In the genomic region with DNA sequence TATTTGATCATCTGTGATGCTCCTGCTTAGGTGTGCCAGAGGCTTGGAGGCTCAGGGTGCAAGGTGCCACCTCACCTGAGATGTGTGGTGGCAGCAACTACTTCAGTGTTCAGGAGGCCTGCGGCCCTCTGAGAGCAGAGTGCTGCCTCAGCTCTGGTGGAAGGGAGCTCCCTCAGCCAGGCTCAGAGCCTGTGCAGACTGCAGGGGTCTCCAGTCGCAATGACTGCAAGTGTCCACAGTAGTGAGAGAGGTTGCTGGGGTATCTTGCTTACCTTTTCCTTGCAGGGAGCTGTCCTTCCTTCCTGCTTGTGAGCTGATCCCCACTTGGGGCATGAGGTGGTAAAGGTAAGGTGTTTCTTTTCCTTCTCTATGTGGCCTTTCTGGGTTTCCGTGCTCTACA, we compare ENCODE assay signal across 20 cellular contexts.
DNase-seq lines count a peak whose midpoint lies in the region; ATAC-seq, FAIRE-seq and TF ChIP-seq lines count a peak whose summit lies in the region.
"Had no signal": no experiment of that assay in that cellular context is flagged by ENCODE, and none has a peak within 500 bp of the region (broad histone marks: within the 10 kb centered on the region; RNA-seq: fewer than 3 reads in every experiment).

No MANE protein-coding gene starts in this region.

- no peak for FAIRE-seq in kidney (lab: Jason Lieb, UNC)
- FAIRE-seq: A549, GM12878, HepG2 had no signal

- H3K4me3 ChIP-seq in kidney (ENCODE audit: low read length in 2 of 2) = no peak overlapping the region
- H3K4me3 ChIP-seq: A549, GM12878 had no signal

- CTCF ChIA-PET in WTC11 (lab: Charles Lee) = interaction anchor here (1.0 to 1.1 kb wide), 3 partner anchors 87 to 226 kb away, joined by 3 to 5 read pairs (median 3); no protein-coding TSS in a partner anchor
- CTCF ChIA-PET in activated CD4-positive, alpha-beta T cell treated with anti-CD3 and anti-CD28 coated beads, Interleukin-2, amount 10 ng/mL, durations not matched to agents 7 days and 5 days (lab: Charles Lee) = no interaction called here

- H3K4me1 Mint-ChIP-seq in WTC11 (peaks cover 25% of the 10 kb centered on the region), endothelial cell (ENCODE audit: unreplicated experiment) (no peaks in the 10 kb centered on the region)
- no peaks in the 10 kb centered on the region for H3K4me1 Mint-ChIP-seq in activated CD4-positive, alpha-beta T cell treated with anti-CD3 and anti-CD28 coated beads, Interleukin-2, amount 10 ng/mL, durations not matched to agents 7 days and 5 days
- H3K4me1 Mint-ChIP-seq: IgD-negative memory B cell had no signal

- no peak overlapping the region for H3K27ac ChIP-seq in kidney (ENCODE audit: low read depth in 2 of 2, low read length in 2 of 2)
- H3K27ac ChIP-seq: 22Rv1, A549, C4-2B had no signal

- peak; percentile 99 for ATAC-seq in WTC11
- ATAC-seq: A549; CD8-positive, alpha-beta T cell; GM12878; HCT116; HepG2 had no signal

- peak; percentile 16 for DNase-seq in ELF-1 (ENCODE audit: low read depth, low spot score)
- DNase-seq in WTC11 (ENCODE audit: low spot score) = peak; percentile 45
- DNase-seq in iPS DF 19.7 (ENCODE audit: low read depth, low spot score) = peak; percentile 35
- DNase-seq in kidney = peak; percentile 38
- DNase-seq in endothelial cell (ENCODE audit: low spot score) = no peak
- DNase-seq in activated CD4-positive, alpha-beta T cell treated with anti-CD3 and anti-CD28 coated beads, Interleukin-2, amount 10 ng/mL, durations not matched to agents 7 days and 5 days = no peak
- DNase-seq in NCI-H446 (lab: John Stamatoyannopoulos, UW) = no peak
- DNase-seq in SIG-M5 (lab: John Stamatoyannopoulos, UW) = no peak
- DNase-seq: AML-193; Calu3; CD8-positive, alpha-beta T cell; DMS79 treated with DMSO at 0.1 percent for 48 hours; HFFc6 had no signal

- H3K27ac Mint-ChIP-seq in WTC11 (peak overlapping the region; percentile 91), endothelial cell (ENCODE audit: unreplicated experiment) (no peak overlapping the region)
- no peak overlapping the region for H3K27ac Mint-ChIP-seq in activated CD4-positive, alpha-beta T cell treated with anti-CD3 and anti-CD28 coated beads, Interleukin-2, amount 10 ng/mL, durations not matched to agents 7 days and 5 days
- H3K27ac Mint-ChIP-seq: CD8-positive, alpha-beta T cell; HFFc6; IgD-negative memory B cell had no signal

- H3K36me3 Mint-ChIP-seq in WTC11 (no peaks in the 10 kb centered on the region), endothelial cell (ENCODE audit: low read depth, unreplicated experiment) (no peaks in the 10 kb centered on the region)
- H3K36me3 Mint-ChIP-seq in activated CD4-positive, alpha-beta T cell treated with anti-CD3 and anti-CD28 coated beads, Interleukin-2, amount 10 ng/mL, durations not matched to agents 7 days and 5 days (ENCODE audit: low read depth) = no peaks in the 10 kb centered on the region
- H3K36me3 Mint-ChIP-seq: CD8-positive, alpha-beta T cell; IgD-negative memory B cell had no signal

- intact Hi-C loops in kidney (cut with DNase I) = no loop called here

- H3K9me3 Mint-ChIP-seq in WTC11 (no peaks in the 10 kb centered on the region), endothelial cell (ENCODE audit: unreplicated experiment) (no peaks in the 10 kb centered on the region)
- H3K9me3 Mint-ChIP-seq in activated CD4-positive, alpha-beta T cell treated with anti-CD3 and anti-CD28 coated beads, Interleukin-2, amount 10 ng/mL, durations not matched to agents 7 days and 5 days = no peaks in the 10 kb centered on the region
- H3K9me3 Mint-ChIP-seq: CD8-positive, alpha-beta T cell; IgD-negative memory B cell had no signal

- H3K4me3 Mint-ChIP-seq in WTC11 (no peak overlapping the region), endothelial cell (ENCODE audit: unreplicated experiment) (no peak overlapping the region)
- H3K4me3 Mint-ChIP-seq in activated CD4-positive, alpha-beta T cell treated with anti-CD3 and anti-CD28 coated beads, Interleukin-2, amount 10 ng/mL, durations not matched to agents 7 days and 5 days = no peak overlapping the region
- H3K4me3 Mint-ChIP-seq: CD8-positive, alpha-beta T cell; HFFc6 had no signal

- no peaks in the 10 kb centered on the region for H3K9me3 ChIP-seq in kidney (ENCODE audit: control insufficient read depth in 1 of 2, low read length in 2 of 2)
- H3K9me3 ChIP-seq: A549 had no signal

- no peak overlapping the region for H3K9ac ChIP-seq in kidney (ENCODE audit: low read length in 2 of 2)

- POLR2A ChIA-PET in WTC11 (lab: Charles Lee) = no interaction called here
- POLR2A ChIA-PET in activated CD4-positive, alpha-beta T cell treated with anti-CD3 and anti-CD28 coated beads, Interleukin-2, amount 10 ng/mL, durations not matched to agents 7 days and 5 days (lab: Charles Lee) = no interaction called here

- TF ChIP-seq CTCF in WTC11 (IDR thresholded peaks at IDR 0.05) = no peak
- no peak for TF ChIP-seq CTCF in kidney (IDR thresholded peaks at IDR 0.05; ENCODE audit: borderline replicate concordance, extremely low read depth, insufficient read depth)
- no peak for TF ChIP-seq CTCF in endothelial cell (IDR thresholded peaks at IDR 0.05; ENCODE audit: unreplicated experiment)

- H3K4me1 ChIP-seq in kidney (ENCODE audit: control insufficient read depth in 1 of 2, insufficient read depth in 1 of 2, low read depth in 1 of 2, low read length in 2 of 2) = no peaks in the 10 kb centered on the region

- no peaks in the 10 kb centered on the region for H3K36me3 ChIP-seq in kidney (ENCODE audit: control insufficient read depth in 1 of 2, insufficient read depth in 2 of 2, low read length in 2 of 2)

- H3K27me3 Mint-ChIP-seq in WTC11 (ENCODE audit: low read depth) (no peaks in the 10 kb centered on the region), endothelial cell (ENCODE audit: unreplicated experiment) (no peaks in the 10 kb centered on the region)
- H3K27me3 Mint-ChIP-seq in activated CD4-positive, alpha-beta T cell treated with anti-CD3 and anti-CD28 coated beads, Interleukin-2, amount 10 ng/mL, durations not matched to agents 7 days and 5 days = peaks cover 3% of the 10 kb centered on the region

TF ChIP-seq in WTC11, 78 proteins besides CTCF, POLR2A, EP300 and RAD21:
- TF ChIP-seq ATF1 (CRISPR knock-in tag; IDR thresholded peaks at IDR 0.05) (no peak), E2F5 (CRISPR knock-in tag; IDR thresholded peaks at IDR 0.05) (no peak), HMGA2 (CRISPR knock-in tag; IDR thresholded peaks at IDR 0.05) (no peak), E2F1 (CRISPR knock-in tag; IDR thresholded peaks at IDR 0.05) (no peak)
- TF ChIP-seq, protein P1, sequence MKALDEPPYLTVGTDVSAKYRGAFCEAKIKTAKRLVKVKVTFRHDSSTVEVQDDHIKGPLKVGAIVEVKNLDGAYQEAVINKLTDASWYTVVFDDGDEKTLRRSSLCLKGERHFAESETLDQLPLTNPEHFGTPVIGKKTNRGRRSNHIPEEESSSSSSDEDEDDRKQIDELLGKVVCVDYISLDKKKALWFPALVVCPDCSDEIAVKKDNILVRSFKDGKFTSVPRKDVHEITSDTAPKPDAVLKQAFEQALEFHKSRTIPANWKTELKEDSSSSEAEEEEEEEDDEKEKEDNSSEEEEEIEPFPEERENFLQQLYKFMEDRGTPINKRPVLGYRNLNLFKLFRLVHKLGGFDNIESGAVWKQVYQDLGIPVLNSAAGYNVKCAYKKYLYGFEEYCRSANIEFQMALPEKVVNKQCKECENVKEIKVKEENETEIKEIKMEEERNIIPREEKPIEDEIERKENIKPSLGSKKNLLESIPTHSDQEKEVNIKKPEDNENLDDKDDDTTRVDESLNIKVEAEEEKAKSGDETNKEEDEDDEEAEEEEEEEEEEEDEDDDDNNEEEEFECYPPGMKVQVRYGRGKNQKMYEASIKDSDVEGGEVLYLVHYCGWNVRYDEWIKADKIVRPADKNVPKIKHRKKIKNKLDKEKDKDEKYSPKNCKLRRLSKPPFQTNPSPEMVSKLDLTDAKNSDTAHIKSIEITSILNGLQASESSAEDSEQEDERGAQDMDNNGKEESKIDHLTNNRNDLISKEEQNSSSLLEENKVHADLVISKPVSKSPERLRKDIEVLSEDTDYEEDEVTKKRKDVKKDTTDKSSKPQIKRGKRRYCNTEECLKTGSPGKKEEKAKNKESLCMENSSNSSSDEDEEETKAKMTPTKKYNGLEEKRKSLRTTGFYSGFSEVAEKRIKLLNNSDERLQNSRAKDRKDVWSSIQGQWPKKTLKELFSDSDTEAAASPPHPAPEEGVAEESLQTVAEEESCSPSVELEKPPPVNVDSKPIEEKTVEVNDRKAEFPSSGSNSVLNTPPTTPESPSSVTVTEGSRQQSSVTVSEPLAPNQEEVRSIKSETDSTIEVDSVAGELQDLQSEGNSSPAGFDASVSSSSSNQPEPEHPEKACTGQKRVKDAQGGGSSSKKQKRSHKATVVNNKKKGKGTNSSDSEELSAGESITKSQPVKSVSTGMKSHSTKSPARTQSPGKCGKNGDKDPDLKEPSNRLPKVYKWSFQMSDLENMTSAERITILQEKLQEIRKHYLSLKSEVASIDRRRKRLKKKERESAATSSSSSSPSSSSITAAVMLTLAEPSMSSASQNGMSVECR (CRISPR knock-in tag; IDR thresholded peaks at IDR 0.05; ENCODE audit: borderline replicate concordance) = no peak

Comparison
In these comparisons a context has a peak if more than half of its experiments do, and no peak if none do; other contexts are left out.
1. DNase-seq: peak in ELF-1 (single experiment), WTC11 (single experiment), iPS DF 19.7 (single experiment) and kidney (single experiment); none in endothelial cell (single experiment), activated CD4-positive, alpha-beta T cell treated with anti-CD3 and anti-CD28 coated beads, Interleukin-2, amount 10 ng/mL, durations not matched to agents 7 days and 5 days (single experiment), NCI-H446 (0 of 2) and SIG-M5 (single experiment).